Comparison of ENCODE assay signal across 8 cellular contexts in genomic region chr9:34993502-34994428, GRCh38. TPM values are rescaled to one million over a fixed set of nuclear protein-coding genes. Genes with fewer than 3 reads are reported as not detected.
DNase-seq lines count a peak whose midpoint lies in the region; ATAC-seq and TF ChIP-seq lines count a peak whose summit lies in the region.

No MANE protein-coding gene starts in this region.

- H3K27me3 ChIP-seq in adrenal gland, result no peaks in the 10 kb centered on the region
- no peaks in the 10 kb centered on the region for H3K27me3 ChIP-seq in smooth muscle cell (ENCODE audit: low read depth)

- no peaks in the 10 kb centered on the region for H3K27me3 Mint-ChIP-seq in activated CD8-positive, alpha-beta memory T cell treated with anti-CD3 and anti-CD28 coated beads, Interleukin-2, amount 10 ng/mL, durations not matched to agents 7 days and 5 days

- H3K9me3 Mint-ChIP-seq in activated CD8-positive, alpha-beta memory T cell treated with anti-CD3 and anti-CD28 coated beads, Interleukin-2, amount 10 ng/mL, durations not matched to agents 7 days and 5 days (ENCODE audit: low read depth), result no peaks in the 10 kb centered on the region

- H4K20me1 ChIP-seq in smooth muscle cell (ENCODE audit: low read depth), result peaks cover 9% of the 10 kb centered on the region

- H3K9me3 ChIP-seq in adrenal gland (replicated peaks in 1 of 3) (no peaks in the 10 kb centered on the region), smooth muscle cell (replicated peaks; ENCODE audit: low read depth) (no peaks in the 10 kb centered on the region)

- H3K4me2 ChIP-seq in smooth muscle cell, result peak overlapping the region; percentile 76

- no peak for DNase-seq in activated CD8-positive, alpha-beta memory T cell treated with anti-CD3 and anti-CD28 coated beads, Interleukin-2, amount 10 ng/mL, durations not matched to agents 7 days and 5 days
- no peak for DNase-seq in activated CD8-positive, alpha-beta memory T cell treated with anti-CD3 and anti-CD28 coated beads for 24 hours
- peak; percentile 57 to 83 (median 70) for DNase-seq in adrenal gland
- peak; percentile 57 for DNase-seq in hepatic stellate cell (ENCODE audit: low spot score)
- DNase-seq in smooth muscle cell (lab: John Stamatoyannopoulos, UW; ENCODE audit: unreplicated experiment), result peak; percentile 50
- no peak for DNase-seq in T-helper 1 cell
- DNase-seq in activated T-cell treated with anti-CD3 and anti-CD28 coated beads for 4 hours, result no peak

- H3K4me3 ChIP-seq in adrenal gland, result no peak overlapping the region
- no peak overlapping the region for H3K4me3 ChIP-seq in smooth muscle cell

- TF ChIP-seq POLR2A in adrenal gland (IDR thresholded peaks at IDR 0.05), result no peak

- H3K27ac Mint-ChIP-seq in activated CD8-positive, alpha-beta memory T cell treated with anti-CD3 and anti-CD28 coated beads, Interleukin-2, amount 10 ng/mL, durations not matched to agents 7 days and 5 days, result peak overlapping the region; percentile 19

- no peak overlapping the region for H3K4me3 Mint-ChIP-seq in activated CD8-positive, alpha-beta memory T cell treated with anti-CD3 and anti-CD28 coated beads, Interleukin-2, amount 10 ng/mL, durations not matched to agents 7 days and 5 days

- no peak for ATAC-seq in activated CD8-positive, alpha-beta memory T cell treated with anti-CD3 and anti-CD28 coated beads, Interleukin-2, amount 10 ng/mL, durations not matched to agents 7 days and 5 days
- no peak for ATAC-seq in GM19455 (IDR thresholded peaks at IDR 0.05; ENCODE audit: unreplicated experiment)

- no peaks in the 10 kb centered on the region for H3K36me3 Mint-ChIP-seq in activated CD8-positive, alpha-beta memory T cell treated with anti-CD3 and anti-CD28 coated beads, Interleukin-2, amount 10 ng/mL, durations not matched to agents 7 days and 5 days

- WGBS in adrenal gland, 4 donors, result 39 to 49% (median 42%) methylated on average over 8 to 10 of the region's 10 CpGs
- WGBS in smooth muscle cell (ENCODE audit: low lambda C conversion rate), result 28% methylated on average over 10 of the region's 10 CpGs

- H3K4me1 ChIP-seq in adrenal gland (replicated peaks in 1 of 2) (peaks cover 37 to 57% of the 10 kb centered on the region in 2 donors), smooth muscle cell (ENCODE audit: low read depth) (peaks cover 51% of the 10 kb centered on the region)

- H3K4me1 Mint-ChIP-seq in activated CD8-positive, alpha-beta memory T cell treated with anti-CD3 and anti-CD28 coated beads, Interleukin-2, amount 10 ng/mL, durations not matched to agents 7 days and 5 days, result peaks cover 16% of the 10 kb centered on the region

- no peaks in the 10 kb centered on the region for H3K79me2 ChIP-seq in smooth muscle cell (ENCODE audit: low read depth)

- peak overlapping the region; percentile 94 for H3K9ac ChIP-seq in smooth muscle cell (ENCODE audit: low read depth)

- peaks cover 49% of the 10 kb centered on the region for H3F3A ChIP-seq in smooth muscle cell (ENCODE audit: low read depth)

- H3K27ac ChIP-seq in adrenal gland (peak overlapping the region; percentile 54 to 95 (median 70)), smooth muscle cell (ENCODE audit: low read depth) (peak overlapping the region; percentile 100)

- CTCF ChIA-PET in activated CD8-positive, alpha-beta memory T cell treated with anti-CD3 and anti-CD28 coated beads, Interleukin-2, amount 10 ng/mL, durations not matched to agents 7 days and 5 days (lab: Charles Lee), result interaction anchor here (1.3 to 2.9 kb wide), 6 partner anchors 9 to 110 kb away, joined by 3 to 16 read pairs (median 6); no protein-coding TSS in a partner anchor

- peaks cover 0 to 16% of the 10 kb centered on the region in 2 donors for H3K36me3 ChIP-seq in adrenal gland (replicated peaks in 1 of 2)
- H3K36me3 ChIP-seq in smooth muscle cell (ENCODE audit: low read depth), result no peaks in the 10 kb centered on the region

- TF ChIP-seq CTCF in adrenal gland (IDR thresholded peaks at IDR 0.05), result no peak
- TF ChIP-seq CTCF in smooth muscle cell (IDR thresholded peaks at IDR 0.05; ENCODE audit: borderline replicate concordance, insufficient read depth, poor library complexity, severe bottlenecking), result no peak

- H2AFZ ChIP-seq in smooth muscle cell (ENCODE audit: low read depth), result no peak overlapping the region

- intact Hi-C loops in adrenal gland (cut with DNase I), result loop anchor here in 1 of 2 donors (10.0 kb wide), 1 partner anchor 71 kb away; no protein-coding TSS in a partner anchor

RNA-seq across cellular contexts. Expression of gene DNAJB5, which starts 4.2 kb away (rescaled TPM):
- 1 to 10 TPM; 5.2 to 5.5 TPM for total RNA-seq in activated CD8-positive, alpha-beta memory T cell treated with anti-CD3 and anti-CD28 coated beads, Interleukin-2, amount 10 ng/mL, durations not matched to agents 7 days and 5 days
- total RNA-seq in adrenal gland (10 to 100 TPM in 7 of 8 donors, 1 to 10 TPM in 1; 9.0 to 22.4 (median 14.1) TPM), smooth muscle cell (26.8 and 29.6 TPM in 2 replicates)
- polyA plus RNA-seq in adrenal gland (10 to 100 TPM; 13.4 to 19.8 (median 16.6) TPM), smooth muscle cell (28.4 and 30.5 TPM in 2 replicates)

RNA-seq across cellular contexts. Expression of gene PHF24, which starts 35.7 kb away (rescaled TPM):
- total RNA-seq in activated CD8-positive, alpha-beta memory T cell treated with anti-CD3 and anti-CD28 coated beads, Interleukin-2, amount 10 ng/mL, durations not matched to agents 7 days and 5 days, result not detected
- total RNA-seq in adrenal gland (1 to 10 TPM in 1 of 8 donors, under 1 TPM in 6, not detected in 1; 0.09 to 1.7 (median 0.18) TPM), smooth muscle cell (0.22 and 0.49 TPM in 2 replicates)
- polyA plus RNA-seq in adrenal gland (under 1 TPM; 0.13 to 0.16 (median 0.16) TPM), smooth muscle cell (0.07 and 0.90 TPM in 2 replicates)

Comparison
In these comparisons a context has a peak if more than half of its experiments do, and no peak if none do; other contexts are left out.
1. DNase-seq: peak in adrenal gland (7 of 7), hepatic stellate cell (single experiment) and smooth muscle cell (single experiment); none in activated CD8-positive, alpha-beta memory T cell treated with anti-CD3 and anti-CD28 coated beads, Interleukin-2, amount 10 ng/mL, durations not matched to agents 7 days and 5 days (single experiment), activated CD8-positive, alpha-beta memory T cell treated with anti-CD3 and anti-CD28 coated beads for 24 hours (single experiment), T-helper 1 cell (0 of 5) and activated T-cell treated with anti-CD3 and anti-CD28 coated beads for 4 hours (single experiment).